In genomic region chr7:13604178-13604577, GRCh38 we compare ENCODE assay signal across 19 cellular contexts.
"Had no signal": no experiment of that assay in that cellular context is flagged by ENCODE, and none has a peak within 500 bp of the region (broad histone marks: within the 10 kb centered on the region; RNA-seq: fewer than 3 reads in every experiment).

No MANE protein-coding gene starts in this region.

- H3K36me3 Mint-ChIP-seq: natural killer cell had no signal

- H3K4me1 ChIP-seq: heart right ventricle, right atrium auricular region, sigmoid colon, stomach, transverse colon had no signal

- H3K4me3 Mint-ChIP-seq: natural killer cell, neural crest cell had no signal

- H3K27ac Mint-ChIP-seq: natural killer cell had no signal

- ATAC-seq: heart right ventricle, left lobe of liver, mucosa of descending colon, natural killer cell had no signal

- H3K4me1 Mint-ChIP-seq: natural killer cell, neural crest cell had no signal

- H3K4me3 ChIP-seq: dorsolateral prefrontal cortex, heart right ventricle, mucosa of descending colon, right atrium auricular region, sigmoid colon, skin epidermis, stomach, thoracic aorta, transverse colon had no signal

- H3K36me3 ChIP-seq: heart right ventricle, right atrium auricular region, sigmoid colon, stomach, thoracic aorta, transverse colon had no signal

- DNase-seq: cortex of kidney; dorsolateral prefrontal cortex; effector CD8-positive, alpha-beta T cell; heart right ventricle; hypothalamus; mucosa of descending colon; natural killer cell; posterior cingulate gyrus; sigmoid colon; stimulated activated CD4-positive, alpha-beta T cell treated with anti-CD3 and anti-CD28 coated beads, Interleukin-12 subunit alpha, Interleukin-12 subunit beta, amount 100 ng/mL, for 4 hours; stimulated activated naive CD4-positive, alpha-beta T cell; stomach; substantia nigra; transverse colon had no signal

- H3K9me3 ChIP-seq: mucosa of descending colon, right atrium auricular region, thoracic aorta, transverse colon had no signal

- H3K27ac ChIP-seq: dorsolateral prefrontal cortex, heart right ventricle, right atrium auricular region, sigmoid colon, skin epidermis, stomach, thoracic aorta, transverse colon had no signal

- H3K27me3 ChIP-seq: dorsolateral prefrontal cortex, heart right ventricle, right atrium auricular region, sigmoid colon, stomach, transverse colon had no signal
